ENCODE assay signal across 8 cellular contexts in genomic region chr10:81874878-81875679, GRCh38. TPM values are rescaled to one million over a fixed set of nuclear protein-coding genes. Genes with fewer than 3 reads are reported as not detected.
A peak's percentile ranks its signal among the peaks of the same experiment; 100 is the strongest.
DNase-seq lines count a peak whose midpoint lies in the region; ATAC-seq, FAIRE-seq and TF ChIP-seq lines count a peak whose summit lies in the region.

Gene NRG3 (plus strand): TSS chr10:81875194.

- TF ChIP-seq CTCF in SK-N-SH (IDR thresholded peaks at IDR 0.05) (no peak), stomach (IDR thresholded peaks at IDR 0.05) (no peak)

- H2AFZ ChIP-seq in SK-N-SH (ENCODE audit: low read depth) = no peak within 1 kb of the TSS

- WGBS in SK-N-SH (ENCODE audit: low lambda C conversion rate) = 13% methylated on average over 6 of the region's 110 CpGs
- WGBS in stomach, 5 donors = 0 to 7% (median 3%) methylated on average over 12 to 108 of the region's 110 CpGs

- TF ChIP-seq EP300 in SK-N-SH (IDR thresholded peaks at IDR 0.05; ENCODE audit: borderline replicate concordance in 1 of 2, low read depth in 1 of 2, low read length in 1 of 2) = no peak
- TF ChIP-seq EP300 in stomach (IDR thresholded peaks at IDR 0.05) = no peak

- H3K9me3 ChIP-seq in SK-N-SH (no peaks in the 10 kb centered on the region), T-helper 17 cell (ENCODE audit: control insufficient read depth, low read length, poor library complexity, severe bottlenecking) (no peaks in the 10 kb centered on the region), iPS-15b (ENCODE audit: control insufficient read depth, insufficient read depth, low read length) (no peaks in the 10 kb centered on the region), stomach (no peaks in the 10 kb centered on the region)

- H3K4me1 Mint-ChIP-seq in T-helper 17 cell = peaks cover 3% of the 10 kb centered on the region

- H4K20me1 ChIP-seq in SK-N-SH (ENCODE audit: insufficient read depth) = no peaks in the 10 kb centered on the region

- H3K36me3 Mint-ChIP-seq in T-helper 17 cell (ENCODE audit: low read depth) = no peaks in the 10 kb centered on the region

- no peak for FAIRE-seq in HTR-8/SVneo (lab: Jason Lieb, UNC)
- no peak for FAIRE-seq in H54 (lab: Jason Lieb, UNC)

- H3F3A ChIP-seq in SK-N-SH (replicated peaks; ENCODE audit: insufficient read depth) = no peaks in the 10 kb centered on the region

- peak; percentile 77 for DNase-seq in SK-N-SH
- no peak for DNase-seq in T-helper 17 cell
- DNase-seq in stomach = no peak
- no peak for DNase-seq in HTR-8/SVneo (ENCODE audit: insufficient read length, low spot score)
- DNase-seq in LoVo (ENCODE audit: low spot score) = no peak
- no peak for DNase-seq in H54 (ENCODE audit: insufficient read length, low spot score)

- no peak within 1 kb of the TSS; the same call in 1 of the 2 replicates for H3K4me2 ChIP-seq in SK-N-SH

- no peak for TF ChIP-seq RAD21 in SK-N-SH (IDR thresholded peaks at IDR 0.05; ENCODE audit: low read length)

- H3K79me2 ChIP-seq in SK-N-SH (ENCODE audit: insufficient read depth) = no peaks in the 10 kb centered on the region

- TF ChIP-seq POLR2A in stomach (IDR thresholded peaks at IDR 0.05) (no peak), H54 (IDR thresholded peaks at IDR 0.05; ENCODE audit: low read depth, low read length) (no peak)

- POLR2A ChIA-PET in SK-N-SH (lab: Yijun Ruan, JAX) = no interaction called here

- H3K4me1 ChIP-seq in SK-N-SH (ENCODE audit: control insufficient read depth in 1 of 2, insufficient read depth in 2 of 2, low read depth in 1 of 2, low read length in 1 of 2) (peaks cover 0 to 9% of the 10 kb centered on the region in 2 experiments; a peak in 1 of 4 replicates), iPS-15b (ENCODE audit: control insufficient read depth, insufficient read depth, low read length) (peaks cover 18% of the 10 kb centered on the region), stomach (peaks cover 17 to 28% (median 23%) of the 10 kb centered on the region in 4 donors)

- H3K4me3 Mint-ChIP-seq in T-helper 17 cell = peak within 1 kb of the TSS; percentile 0

- peaks cover 59% of the 10 kb centered on the region for H3K27me3 Mint-ChIP-seq in T-helper 17 cell

- no peaks in the 10 kb centered on the region for H3K9me2 ChIP-seq in SK-N-SH

- H3K27me3 ChIP-seq in SK-N-SH (ENCODE audit: insufficient read depth) (peaks cover 16% of the 10 kb centered on the region), iPS-15b (ENCODE audit: control insufficient read depth, insufficient read depth, low read length) (peaks cover 49% of the 10 kb centered on the region), stomach (peaks cover 6 to 61% (median 37%) of the 10 kb centered on the region in 3 donors)

- no peak for ATAC-seq in SK-N-SH treated with all-trans-retinoic acid at 6 μM for 48 hours
- ATAC-seq in T-helper 17 cell = no peak

- intact Hi-C loops in stomach (cut with DNase I; ENCODE audit: low total_unique reads) = no loop called here

- no peak within 1 kb of the TSS for H3K27ac Mint-ChIP-seq in T-helper 17 cell

- H3K27ac ChIP-seq in SK-N-SH (ENCODE audit: low read depth in 2 of 2, low read length in 1 of 2) = no peak within 1 kb of the TSS
- H3K27ac ChIP-seq in stomach = no peak within 1 kb of the TSS

- H3K4me3 ChIP-seq in SK-N-SH (ENCODE audit: low read depth in 2 of 2, low read length in 1 of 2) (peak within 1 kb of the TSS in 1 of 2 experiments; percentile 39; a peak in 2 of 4 replicates), iPS-15b (ENCODE audit: low read depth, low read length) (peak within 1 kb of the TSS; percentile 75), stomach (peak within 1 kb of the TSS; percentile 45 to 52 (median 46))

- CTCF ChIA-PET in SK-N-SH (lab: Yijun Ruan, JAX) = no interaction called here

- no peak within 1 kb of the TSS for H3K9ac ChIP-seq in SK-N-SH
- peak within 1 kb of the TSS; percentile 18 for H3K9ac ChIP-seq in iPS-15b (ENCODE audit: low read depth, low read length)

- H3K36me3 ChIP-seq in SK-N-SH (replicated peaks in 1 of 2; ENCODE audit: control insufficient read depth in 1 of 2, insufficient read depth in 2 of 2, low read length in 1 of 2) = no peaks in the 10 kb centered on the region
- no peaks in the 10 kb centered on the region for H3K36me3 ChIP-seq in iPS-15b (ENCODE audit: control insufficient read depth, insufficient read depth, low read length)
- H3K36me3 ChIP-seq in stomach = no peaks in the 10 kb centered on the region

TF ChIP-seq in SK-N-SH, 30 proteins besides CTCF, POLR2A, EP300 and RAD21:
- TF ChIP-seq CHD2 (IDR thresholded peaks at IDR 0.05; ENCODE audit: low read length, partially characterized antibody) (no peak), USF2 (IDR thresholded peaks at IDR 0.05; ENCODE audit: borderline replicate concordance, low read depth, low read length) (no peak), NFIC (IDR thresholded peaks at IDR 0.05; ENCODE audit: borderline replicate concordance) (no peak), TEAD4 (IDR thresholded peaks at IDR 0.05; ENCODE audit: borderline replicate concordance, insufficient read depth) (no peak), NRF1 (IDR thresholded peaks at IDR 0.05; ENCODE audit: low read depth, low read length) (no peak), FOXJ3 (CRISPR knock-in tag; IDR thresholded peaks at IDR 0.05) (no peak), SMC3 (IDR thresholded peaks at IDR 0.05; ENCODE audit: low read depth, low read length) (no peak), RCOR1 (IDR thresholded peaks at IDR 0.05; ENCODE audit: low read length) (no peak), GATA2 (CRISPR knock-in tag; IDR thresholded peaks at IDR 0.05) (no peak), TCF12 (IDR thresholded peaks at IDR 0.05) (no peak), USF1 (IDR thresholded peaks at IDR 0.05; ENCODE audit: borderline replicate concordance, low read depth) (no peak), POLR2AphosphoS5 (IDR thresholded peaks at IDR 0.05; ENCODE audit: low read depth, low read length) (no peak), RXRA (IDR thresholded peaks at IDR 0.05; ENCODE audit: borderline replicate concordance, low read depth) (no peak), FOXM1 (IDR thresholded peaks at IDR 0.05; ENCODE audit: low read depth) (no peak)
TF ChIP-seq in SK-N-SH: peak in this region for 0.

TF ChIP-seq in SK-N-SH treated with all-trans-retinoic acid at 6 μM for 48 hours, 23 proteins besides CTCF, POLR2A, EP300 and RAD21 (continues in another document):
- TF ChIP-seq OSR1 (CRISPR knock-in tag; IDR thresholded peaks at IDR 0.05) = no peak
- TF ChIP-seq ISL1 (CRISPR knock-in tag; IDR thresholded peaks at IDR 0.05) = no peak
- no peak for TF ChIP-seq POU6F1 (CRISPR knock-in tag; IDR thresholded peaks at IDR 0.05; ENCODE audit: borderline replicate concordance, low read depth)
- TF ChIP-seq BACH2 (CRISPR knock-in tag; IDR thresholded peaks at IDR 0.05; ENCODE audit: borderline replicate concordance) = no peak
- no peak for TF ChIP-seq CSRNP3 (CRISPR knock-in tag; IDR thresholded peaks at IDR 0.05)
- no peak for TF ChIP-seq ESRRG (CRISPR knock-in tag; IDR thresholded peaks at IDR 0.05)
- TF ChIP-seq ZC3H10 (CRISPR knock-in tag; IDR thresholded peaks at IDR 0.05) = no peak
- TF ChIP-seq ZNF8 (CRISPR knock-in tag; IDR thresholded peaks at IDR 0.05) = no peak
- TF ChIP-seq PATZ1 (CRISPR knock-in tag; IDR thresholded peaks at IDR 0.05; ENCODE audit: borderline replicate concordance) = no peak
- TF ChIP-seq GLIS3 (CRISPR knock-in tag; IDR thresholded peaks at IDR 0.05) = no peak
- no peak for TF ChIP-seq ZNF70 (CRISPR knock-in tag; IDR thresholded peaks at IDR 0.05)
- TF ChIP-seq ZFP3 (CRISPR knock-in tag; IDR thresholded peaks at IDR 0.05) = no peak
- TF ChIP-seq ZFP30 (CRISPR knock-in tag; IDR thresholded peaks at IDR 0.05) = no peak

RNA-seq across cellular contexts. Expression of gene NRG3, which starts in this region (rescaled TPM):
- polyA plus RNA-seq in SK-N-SH (2012; rRNA removed) = 0.03 and 0.11 TPM in 2 replicates
- 0.04 TPM in 2 replicates for polyA plus RNA-seq in SK-N-SH (2012; cell fraction: cytosol; rRNA removed)
- 0.05 and 0.14 TPM in 2 replicates for polyA plus RNA-seq in SK-N-SH (2012; cell fraction: nucleus; rRNA removed)
- not detected for total RNA-seq in T-helper 17 cell
- total RNA-seq in stomach = 1 to 10 TPM in 1 of 5 donors, under 1 TPM in 1, not detected in 3; 0.73 to 2.5 TPM
- under 1 TPM in 2 of 3 donors, not detected in 1; 0.08 to 0.31 TPM for polyA plus RNA-seq in stomach

Comparison
In these comparisons a context has a peak if more than half of its experiments do, and no peak if none do; other contexts are left out.
1. Peak in DNase-seq in SK-N-SH; RNA of the gene not detected or under 1 TPM.